In the genomic region with DNA sequence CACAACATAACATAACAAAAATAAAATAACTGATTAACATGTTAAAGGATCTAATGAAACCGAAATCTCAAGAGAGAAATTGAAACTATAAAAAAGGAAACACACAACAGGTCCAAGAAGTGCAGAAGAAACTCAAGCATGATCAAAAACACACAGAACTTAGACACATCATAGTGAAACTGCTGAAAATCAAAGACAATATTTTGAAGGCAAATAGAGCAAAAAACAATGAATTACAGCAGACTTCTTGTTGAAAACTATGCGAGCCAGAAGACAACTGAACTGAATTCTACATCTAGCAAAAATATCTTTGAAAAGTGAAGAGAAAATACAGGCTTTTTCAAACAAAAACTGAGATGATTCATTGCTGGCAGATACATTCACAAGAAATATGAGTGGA, we compare ENCODE assay signal across 13 cellular contexts.
A peak's percentile ranks its signal among the peaks of the same experiment; 100 is the strongest.
DNase-seq lines count a peak whose midpoint lies in the region; ATAC-seq, FAIRE-seq and TF ChIP-seq lines count a peak whose summit lies in the region.
"Had no signal": no experiment of that assay in that cellular context is flagged by ENCODE, and none has a peak within 500 bp of the region (broad histone marks: within the 10 kb centered on the region; RNA-seq: fewer than 3 reads in every experiment).

No MANE protein-coding gene starts in this region.

- no peaks in the 10 kb centered on the region for H3K27me3 Mint-ChIP-seq in endodermal cell (ENCODE audit: insufficient read depth)
- H3K27me3 Mint-ChIP-seq in CD14-positive monocyte (ENCODE audit: low read depth in 3 of 3), result no peaks in the 10 kb centered on the region

- no peak overlapping the region for H3K4me2 ChIP-seq in A549

- H3K4me3 Mint-ChIP-seq in endodermal cell (no peak overlapping the region), CD14-positive monocyte (no peak overlapping the region)
- H3K4me3 Mint-ChIP-seq: CD8-positive, alpha-beta T cell had no signal

- no peak overlapping the region for H3K27ac Mint-ChIP-seq in endodermal cell
- no peak overlapping the region for H3K27ac Mint-ChIP-seq in CD14-positive monocyte
- H3K27ac Mint-ChIP-seq: CD8-positive, alpha-beta T cell had no signal

- CTCF ChIA-PET in A549 (lab: Yijun Ruan, JAX), result no interaction called here

- POLR2A ChIA-PET in A549 (lab: Yijun Ruan, JAX), result no interaction called here

- H3K9me3 ChIP-seq in A549, result peaks cover 37% of the 10 kb centered on the region
- peaks cover 40% of the 10 kb centered on the region for H3K9me3 ChIP-seq in endodermal cell (ENCODE audit: control insufficient read depth, low read length)
- peaks cover 0 to 25% (median 13%) of the 10 kb centered on the region in 4 donors for H3K9me3 ChIP-seq in stomach

- no peak overlapping the region for H3K4me3 ChIP-seq in A549
- no peak overlapping the region for H3K4me3 ChIP-seq in endodermal cell (ENCODE audit: low read length)
- H3K4me3 ChIP-seq in stomach, result no peak overlapping the region
- H3K4me3 ChIP-seq: adrenal gland, tibial artery had no signal

- H3K27ac ChIP-seq in A549 (no peak overlapping the region), endodermal cell (ENCODE audit: low read depth, low read length) (no peak overlapping the region), stomach (no peak overlapping the region)
- H3K27ac ChIP-seq: adrenal gland, tibial artery had no signal

- no peak for TF ChIP-seq RAD21 in A549 (conservative IDR thresholded peaks at IDR 0.05 in 1 of 2, IDR thresholded peaks at IDR 0.05 in 1 of 2)

- H3K9ac ChIP-seq in endodermal cell (ENCODE audit: extremely low read depth, low read length, poor library complexity, severe bottlenecking), result no peak overlapping the region

- ATAC-seq in A549, result no peak
- ATAC-seq in GM18502 (IDR thresholded peaks at IDR 0.05; ENCODE audit: poor library complexity, unreplicated experiment), result peak; percentile 65
- peak; percentile 54 for ATAC-seq in HG03060 (IDR thresholded peaks at IDR 0.05; ENCODE audit: low read depth, unreplicated experiment)
- ATAC-seq: CD8-positive, alpha-beta T cell had no signal

- no peak for TF ChIP-seq POLR2A in A549 (IDR thresholded peaks at IDR 0.05; ENCODE audit: low read length)
- TF ChIP-seq POLR2A in stomach (IDR thresholded peaks at IDR 0.05), result no peak

- no peak for TF ChIP-seq CTCF in A549 (IDR thresholded peaks at IDR 0.05)
- no peak for TF ChIP-seq CTCF in endodermal cell (conservative IDR thresholded peaks at IDR 0.05)
- TF ChIP-seq CTCF in stomach (IDR thresholded peaks at IDR 0.05), result no peak
- no peak for TF ChIP-seq CTCF in CD14-positive monocyte (IDR thresholded peaks at IDR 0.05)

- H3K27me3 ChIP-seq in endodermal cell (ENCODE audit: control insufficient read depth, insufficient read depth, low read length, poor library complexity, severe bottlenecking), result no peaks in the 10 kb centered on the region
- no peaks in the 10 kb centered on the region for H3K27me3 ChIP-seq in stomach
- H3K27me3 ChIP-seq: adrenal gland, tibial artery had no signal

- no peaks in the 10 kb centered on the region for H3K4me1 ChIP-seq in A549
- no peaks in the 10 kb centered on the region for H3K4me1 ChIP-seq in endodermal cell (ENCODE audit: control insufficient read depth, insufficient read depth, low read length)
- H3K4me1 ChIP-seq in stomach, result no peaks in the 10 kb centered on the region

- TF ChIP-seq EP300 in A549 (IDR thresholded peaks at IDR 0.05), result no peak
- TF ChIP-seq EP300 in stomach (IDR thresholded peaks at IDR 0.05), result no peak

- H3K36me3 ChIP-seq in endodermal cell (ENCODE audit: control insufficient read depth, insufficient read depth, low read length), result peaks cover 67% of the 10 kb centered on the region
- H3K36me3 ChIP-seq in stomach, result peaks cover 14 to 82% (median 70%) of the 10 kb centered on the region in 4 donors

- 88% methylated on average over 2 of the region's 2 CpGs for WGBS in A549 (ENCODE audit: missing lambda C conversion rate)
- 88 to 96% methylated on average over 2 of the region's 2 CpGs for WGBS in endodermal cell (ENCODE audit: insufficient coverage in 1 of 2, insufficient read length in 1 of 2), 2 experiments
- WGBS in stomach, 5 donors, result 91 to 97% (median 94%) methylated on average over 2 of the region's 2 CpGs

- H3K4me1 Mint-ChIP-seq in endodermal cell, result no peaks in the 10 kb centered on the region
- H3K4me1 Mint-ChIP-seq in CD14-positive monocyte, result no peaks in the 10 kb centered on the region

- FAIRE-seq in A549 (lab: Jason Lieb, UNC) (peak; percentile 13), frontal cortex (lab: Jason Lieb, UNC) (no peak)
- FAIRE-seq: keratinocyte had no signal

- intact Hi-C loops in stomach (cut with DNase I; ENCODE audit: low total_unique reads), result no loop called here
- intact Hi-C loops in CD14-positive monocyte (cut with micrococcal nuclease), result no loop called here

- peak in 1 of 2 experiments; percentile 17 for DNase-seq in A549 (ENCODE audit: low read depth in 1 of 2, low spot score in 1 of 2)
- DNase-seq in amniotic epithelial cell (ENCODE audit: low read depth), result peak; percentile 31
- DNase-seq in frontal cortex (ENCODE audit: low spot score in 2 of 2), result no peak
- no peak for DNase-seq in endodermal cell
- DNase-seq in stomach, result no peak
- DNase-seq in CD14-positive monocyte (ENCODE audit: low spot score), result no peak
- DNase-seq: adrenal gland; CD8-positive, alpha-beta T cell; nucleus accumbens; tibial artery had no signal

- peaks cover 73% of the 10 kb centered on the region for H3K36me3 Mint-ChIP-seq in endodermal cell (ENCODE audit: low read depth)
- peaks cover 74 to 95% of the 10 kb centered on the region in 2 donors for H3K36me3 Mint-ChIP-seq in CD14-positive monocyte

- H3K9me3 Mint-ChIP-seq in endodermal cell (peaks cover 16% of the 10 kb centered on the region), CD14-positive monocyte (peaks cover 12 to 37% (median 26%) of the 10 kb centered on the region in 7 donors)

TF ChIP-seq in A549, 52 proteins besides CTCF, POLR2A, EP300 and RAD21 (continues in another document):
- TF ChIP-seq MAFK (IDR thresholded peaks at IDR 0.05; ENCODE audit: partially characterized antibody) (no peak), CBX2 (IDR thresholded peaks at IDR 0.05; ENCODE audit: borderline replicate concordance, low read depth) (no peak), KDM1A (IDR thresholded peaks at IDR 0.05; ENCODE audit: low read depth) (no peak), HOXA7 (CRISPR knock-in tag; IDR thresholded peaks at IDR 0.05) (no peak), CBX8 (IDR thresholded peaks at IDR 0.05) (no peak), NPAS2 (CRISPR knock-in tag; IDR thresholded peaks at IDR 0.05; ENCODE audit: borderline replicate concordance) (no peak), HEYL (CRISPR knock-in tag; IDR thresholded peaks at IDR 0.05) (no peak), HMGXB4 (CRISPR knock-in tag; IDR thresholded peaks at IDR 0.05; ENCODE audit: borderline replicate concordance) (no peak), E2F6 (IDR thresholded peaks at IDR 0.05; ENCODE audit: borderline replicate concordance, low read depth) (no peak), NR3C1 (IDR thresholded peaks at IDR 0.05) (no peak), MAX (IDR thresholded peaks at IDR 0.05) (no peak), HES2 (IDR thresholded peaks at IDR 0.05) (no peak), HOXB5 (CRISPR knock-in tag; IDR thresholded peaks at IDR 0.05) (no peak), RNF2 (IDR thresholded peaks at IDR 0.05; ENCODE audit: borderline replicate concordance, low read depth) (no peak), MYC (IDR thresholded peaks at IDR 0.05; ENCODE audit: borderline replicate concordance, low read length) (no peak), HOXB13 (CRISPR knock-in tag; IDR thresholded peaks at IDR 0.05; ENCODE audit: low read depth) (no peak)
- TF ChIP-seq, protein P1, sequence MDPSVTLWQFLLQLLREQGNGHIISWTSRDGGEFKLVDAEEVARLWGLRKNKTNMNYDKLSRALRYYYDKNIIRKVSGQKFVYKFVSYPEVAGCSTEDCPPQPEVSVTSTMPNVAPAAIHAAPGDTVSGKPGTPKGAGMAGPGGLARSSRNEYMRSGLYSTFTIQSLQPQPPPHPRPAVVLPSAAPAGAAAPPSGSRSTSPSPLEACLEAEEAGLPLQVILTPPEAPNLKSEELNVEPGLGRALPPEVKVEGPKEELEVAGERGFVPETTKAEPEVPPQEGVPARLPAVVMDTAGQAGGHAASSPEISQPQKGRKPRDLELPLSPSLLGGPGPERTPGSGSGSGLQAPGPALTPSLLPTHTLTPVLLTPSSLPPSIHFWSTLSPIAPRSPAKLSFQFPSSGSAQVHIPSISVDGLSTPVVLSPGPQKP (IDR thresholded peaks at IDR 0.05; ENCODE audit: low read depth, low read length), result no peak

Comparison
In these comparisons a context has a peak if more than half of its experiments do, and no peak if none do; other contexts are left out.
1. ATAC-seq: peak in GM18502 (single experiment) and HG03060 (single experiment); none in A549 (0 of 2).